ENCODE assay signal across 27 cellular contexts in genomic region chr11:16099501-16099900, GRCh38.
DNase-seq lines count a peak whose midpoint lies in the region; ATAC-seq, FAIRE-seq and TF ChIP-seq lines count a peak whose summit lies in the region.
"Had no signal": no experiment of that assay in that cellular context is flagged by ENCODE, and none has a peak within 500 bp of the region (broad histone marks: within the 10 kb centered on the region; RNA-seq: fewer than 3 reads in every experiment).

No MANE protein-coding gene starts in this region.

- TF ChIP-seq CTCF in A549 (IDR thresholded peaks at IDR 0.05), result no peak

- FAIRE-seq in A549 (lab: Jason Lieb, UNC), result no peak
- FAIRE-seq in islet of Langerhans (lab: Jason Lieb, UNC), result peak; percentile 45
- FAIRE-seq: colon, D721Med had no signal

- no peak for TF ChIP-seq RAD21 in A549 (conservative IDR thresholded peaks at IDR 0.05 in 1 of 2, IDR thresholded peaks at IDR 0.05 in 1 of 2)

- H3K9ac ChIP-seq in SK-N-MC (ENCODE audit: insufficient read length), result peak overlapping the region; percentile 4

- POLR2A ChIA-PET in A549 (lab: Yijun Ruan, JAX), result interaction anchor here (0.6 kb wide), 1 partner anchor 162 kb away, joined by 3 read pairs; no protein-coding TSS in a partner anchor

- TF ChIP-seq POLR2A in A549 (IDR thresholded peaks at IDR 0.05; ENCODE audit: low read length), result no peak

- CTCF ChIA-PET in A549 (lab: Yijun Ruan, JAX), result interaction anchor here (0.9 kb wide), 1 partner anchor 9 kb away, joined by 5 read pairs; no protein-coding TSS in a partner anchor

- H3K27ac ChIP-seq in A549 (no peak overlapping the region), SK-N-MC (peak overlapping the region; percentile 93)
- H3K27ac ChIP-seq: ovary, right lobe of liver had no signal

- no peak for TF ChIP-seq EP300 in A549 (IDR thresholded peaks at IDR 0.05)

- H3K36me3 ChIP-seq in SK-N-MC (ENCODE audit: insufficient read depth, low read length), result peaks cover 19% of the 10 kb centered on the region
- H3K36me3 ChIP-seq: esophagus squamous epithelium, ovary, right lobe of liver had no signal

- ATAC-seq in A549, result no peak
- no peak for ATAC-seq in HG03342 (IDR thresholded peaks at IDR 0.05; ENCODE audit: unreplicated experiment)
- ATAC-seq: effector memory CD8-positive, alpha-beta T cell; naive thymus-derived CD8-positive, alpha-beta T cell had no signal

- no peaks in the 10 kb centered on the region for H3K9me3 ChIP-seq in A549
- H3K9me3 ChIP-seq in SK-N-MC (ENCODE audit: low read depth, low read length), result no peaks in the 10 kb centered on the region
- H3K9me3 ChIP-seq: esophagus squamous epithelium, ovary, right lobe of liver had no signal

- DNase-seq in A549 (ENCODE audit: low read depth in 1 of 2, low spot score in 1 of 2) (no peak), NCI-H146 (lab: John Stamatoyannopoulos, UW) (peak; percentile 6), SK-N-MC (ENCODE audit: low read depth, low spot score) (peak; percentile 94), H4 (ENCODE audit: low spot score) (no peak), activated gamma-delta T cell treated with Interleukin-2 at 50 U/mL for 16 hours (no peak), NCI-H524 treated with DMSO at 0.1 percent for 48 hours (lab: John Stamatoyannopoulos, UW) (no peak)
- DNase-seq: ACHN; activated B cell treated with CpG ODN at 0.5 μM for 24 hours; activated CD4-positive, alpha-beta T cell treated with anti-CD3 and anti-CD28 coated beads, Interleukin-2, amount 50 U/mL, for 4 hours; activated CD8-positive, alpha-beta memory T cell treated with anti-CD3 and anti-CD28 coated beads, Interleukin-2, amount 50 U/mL, for 4 hours; activated naive CD8-positive, alpha-beta T cell treated with anti-CD3 and anti-CD28 coated beads, Interleukin-2, amount 10 ng/mL, durations not matched to agents 7 days and 5 days; C1 segment of cervical spinal cord; effector memory CD8-positive, alpha-beta T cell; esophagus squamous epithelium; H7; KG1; mesendoderm; naive thymus-derived CD8-positive, alpha-beta T cell; NCI-H187; ovary; right lobe of liver; stimulated activated CD8-positive, alpha-beta memory T cell treated with anti-CD3 and anti-CD28 coated beads, Interleukin-4, amount 100 ng/mL, for 48 hours; T1000 had no signal

- H3K4me2 ChIP-seq in A549, result peak overlapping the region; percentile 19; the same call in 1 of the 3 replicates

- H3K4me3 ChIP-seq in A549 (no peak overlapping the region), SK-N-MC (peak overlapping the region; percentile 71)
- H3K4me3 ChIP-seq: esophagus squamous epithelium, ovary, right lobe of liver had no signal

- peaks cover 14% of the 10 kb centered on the region; the same call in 2 of the 3 replicates for H3K4me1 ChIP-seq in A549

TF ChIP-seq in A549, 52 proteins besides CTCF, POLR2A, EP300 and RAD21:
- TF ChIP-seq JUN (IDR thresholded peaks at IDR 0.05), result no peak
TF ChIP-seq in A549: peak in this region for 0.

Comparison
In these comparisons a context has a peak if more than half of its experiments do, and no peak if none do; other contexts are left out.
1. DNase-seq: peak in NCI-H146 (single experiment) and SK-N-MC (single experiment); none in A549 (0 of 2), H4 (single experiment), activated gamma-delta T cell treated with Interleukin-2 at 50 U/mL for 16 hours (single experiment) and NCI-H524 treated with DMSO at 0.1 percent for 48 hours (single experiment).